Comparison of ENCODE assay signal across 13 cellular contexts in genomic region chr11:128831781-128832497, GRCh38. TPM values are rescaled to one million over a fixed set of nuclear protein-coding genes. Genes with fewer than 3 reads are reported as not detected.
A peak's percentile ranks its signal among the peaks of the same experiment; 100 is the strongest.
DNase-seq lines count a peak whose midpoint lies in the region; ATAC-seq, FAIRE-seq and TF ChIP-seq lines count a peak whose summit lies in the region.
"Had no signal": no experiment of that assay in that cellular context is flagged by ENCODE, and none has a peak within 500 bp of the region (broad histone marks: within the 10 kb centered on the region; RNA-seq: fewer than 3 reads in every experiment).

No MANE protein-coding gene starts in this region.

- WGBS in GM12878 (ENCODE audit: insufficient coverage, insufficient replicate concordance, low lambda C conversion rate, missing lambda C conversion rate) = 27% methylated on average over 6 of the region's 6 CpGs
- WGBS in heart right ventricle, 2 donors = 71 to 80% methylated on average over 6 of the region's 6 CpGs

- BruUV-seq in GM12878 (replicated peaks; lab: Mats Ljungman, UMichigan) = no TSS peak

- peak overlapping the region; percentile 41 for H3K4me2 ChIP-seq in GM12878 (ENCODE audit: control insufficient read depth, insufficient read depth)

- TF ChIP-seq RAD21 in GM12878 (IDR thresholded peaks at IDR 0.05; ENCODE audit: insufficient read depth, low read depth, low read length) = no peak

- CTCF ChIA-PET in GM12878 (lab: Yijun Ruan, JAX) = interaction anchor here (0.6 to 9.1 kb wide), 41 partner anchors 9 to 674 kb away, joined by 3 to 177 read pairs (median 8); no protein-coding TSS in a partner anchor

- H3K27me3 ChIP-seq in GM12878 (replicated peaks in 1 of 2; ENCODE audit: control insufficient read depth in 2 of 2, insufficient read depth in 2 of 2, low read length in 1 of 2) (no peaks in the 10 kb centered on the region), heart right ventricle (no peaks in the 10 kb centered on the region)
- H3K27me3 ChIP-seq: heart left ventricle had no signal

- H3K9me3 ChIP-seq in GM12878 (replicated peaks; ENCODE audit: control insufficient read depth, insufficient read depth, low read length) = no peaks in the 10 kb centered on the region
- no peaks in the 10 kb centered on the region for H3K9me3 ChIP-seq in heart right ventricle
- H3K9me3 ChIP-seq: heart left ventricle had no signal

- DNase-seq in CMK (ENCODE audit: low read depth) = peak; percentile 51
- peak; percentile 40 for DNase-seq in GM12878 (ENCODE audit: low read depth, low spot score)
- no peak for DNase-seq in occipital lobe (lab: John Stamatoyannopoulos, UW)
- no peak for DNase-seq in activated naive CD4-positive, alpha-beta T cell treated with anti-CD3 and anti-CD28 coated beads, Interleukin-2, amount 50 U/mL, for 72 hours (ENCODE audit: low spot score in 2 of 2)
- no peak for DNase-seq in heart right ventricle

- TF ChIP-seq CTCF in GM12878 (IDR thresholded peaks at IDR 0.05 in 2 of 3, conservative IDR thresholded peaks at IDR 0.05 in 1 of 3; ENCODE audit: control insufficient read depth in 2 of 3, extremely low read depth in 1 of 3, insufficient read depth in 1 of 3, low read depth in 3 of 3, low read length in 3 of 3) (no peak), heart right ventricle (IDR thresholded peaks at IDR 0.05) (no peak)

- peaks cover 0 to 10% of the 10 kb centered on the region in 2 donors for H3K36me3 Mint-ChIP-seq in activated naive CD4-positive, alpha-beta T cell treated with anti-CD3 and anti-CD28 coated beads, Interleukin-2, amount 50 U/mL, for 72 hours
- H3K36me3 Mint-ChIP-seq: type B pancreatic cell had no signal

- in situ Hi-C loops in GM12878 (cut with MboI) = loop anchor here (5.0 to 25.0 kb wide), 2 partner anchors 195 to 665 kb away; no protein-coding TSS in a partner anchor

- H3K4me1 ChIP-seq in GM12878 (ENCODE audit: control insufficient read depth, insufficient read depth, low read length) (peaks cover 27% of the 10 kb centered on the region), heart right ventricle (peaks cover 0 to 59% (median 32%) of the 10 kb centered on the region in 9 donors)

- peak overlapping the region; percentile 25 for H2AFZ ChIP-seq in GM12878 (ENCODE audit: control insufficient read depth, low read depth, low read length)

- no peak for FAIRE-seq in GM12878 (lab: Jason Lieb, UNC)
- FAIRE-seq: colon had no signal

- H4K20me1 ChIP-seq in GM12878 (ENCODE audit: control insufficient read depth, insufficient read depth) = no peaks in the 10 kb centered on the region

- peak; percentile 44 for ATAC-seq in GM21367 (IDR thresholded peaks at IDR 0.05; ENCODE audit: unreplicated experiment)
- ATAC-seq in HG03442 (IDR thresholded peaks at IDR 0.05; ENCODE audit: unreplicated experiment) = peak; percentile 66
- ATAC-seq in GM12878 = peak; percentile 44
- ATAC-seq in activated naive CD4-positive, alpha-beta T cell treated with anti-CD3 and anti-CD28 coated beads, Interleukin-2, amount 50 U/mL, for 72 hours = no peak
- ATAC-seq in HG03045 (IDR thresholded peaks at IDR 0.05; ENCODE audit: unreplicated experiment) = no peak
- no peak for ATAC-seq in heart right ventricle

- intact Hi-C loops in GM12878 (cut with micrococcal nuclease; ENCODE audit: unreplicated experiment) (loop anchor here (1.0 to 10.0 kb wide), 10 partner anchors 75 to 675 kb away; partner anchors contain the start of gene FLI1), heart right ventricle (cut with DNase I) (loop anchor here (1.0 to 10.0 kb wide), 20 partner anchors 55 to 675 kb away; partner anchors contain the start of gene FLI1 (in 1 of the 10))

- H3K36me3 ChIP-seq in GM12878 (ENCODE audit: control insufficient read depth in 2 of 2, insufficient read depth in 2 of 2, low read length in 1 of 2) (no peaks in the 10 kb centered on the region), heart right ventricle (no peaks in the 10 kb centered on the region)
- H3K36me3 ChIP-seq: heart left ventricle had no signal

- peak; percentile 73 to 80; a peak in 3 of 4 replicates for TF ChIP-seq EP300 in GM12878 (IDR thresholded peaks at IDR 0.05; ENCODE audit: borderline replicate concordance in 1 of 2, control insufficient read depth in 1 of 2, low read depth in 2 of 2, low read length in 2 of 2)

- H3K4me3 ChIP-seq in GM12878 = peak overlapping the region; percentile 28; the same call in 1 of the 2 replicates
- H3K4me3 ChIP-seq in heart right ventricle = no peak overlapping the region

- H3K9ac ChIP-seq in GM12878 (ENCODE audit: control insufficient read depth, insufficient read depth, low read length) = 0 out of 2 replicates have a peak overlapping the region, but pooled peaks have one; percentile 18

- H3K9me3 Mint-ChIP-seq in activated naive CD4-positive, alpha-beta T cell treated with anti-CD3 and anti-CD28 coated beads, Interleukin-2, amount 50 U/mL, for 72 hours = peaks cover 0 to under 1% of the 10 kb centered on the region in 2 donors
- H3K9me3 Mint-ChIP-seq: activated T-cell treated with anti-CD3 and anti-CD28 coated beads, Interleukin-2, amount 50 U/mL, for 4 hours had no signal

- RAD21 ChIA-PET in GM12878 (lab: Charles Lee; ENCODE audit: unreplicated experiment) = interaction anchor here (0.6 to 5.2 kb wide), 21 partner anchors 9 to 659 kb away, joined by 3 to 125 read pairs (median 9); no protein-coding TSS in a partner anchor

- H3K27ac Mint-ChIP-seq in activated naive CD4-positive, alpha-beta T cell treated with anti-CD3 and anti-CD28 coated beads, Interleukin-2, amount 50 U/mL, for 72 hours = peak overlapping the region in 1 of 2 donors; percentile 62
- H3K27ac Mint-ChIP-seq: type B pancreatic cell had no signal

- POLR2A ChIA-PET in GM12878 (lab: Charles Lee) = interaction anchor here (0.5 to 0.7 kb wide), 2 partner anchors 137 to 658 kb away, joined by 3 to 4 read pairs; no protein-coding TSS in a partner anchor

- SMC1A ChIA-PET in GM12878 (lab: Charles Lee; ENCODE audit: uncharacterized antibody, unreplicated experiment) = interaction anchor here (0.9 to 8.1 kb wide), 32 partner anchors 10 to 681 kb away, joined by 3 to 146 read pairs (median 6); no protein-coding TSS in a partner anchor

- H3K79me2 ChIP-seq in GM12878 (ENCODE audit: control insufficient read depth, insufficient read depth, low read length) = no peaks in the 10 kb centered on the region

- H3K27ac ChIP-seq in GM12878 (ENCODE audit: control insufficient read depth, insufficient read depth) = peak overlapping the region; percentile 41
- H3K27ac ChIP-seq in heart right ventricle = no peak overlapping the region

- no peak for TF ChIP-seq POLR2A in GM12878 (IDR thresholded peaks at IDR 0.05; ENCODE audit: low read depth, low read length)

TF ChIP-seq in GM12878, 131 proteins besides CTCF, POLR2A, EP300 and RAD21 (continues in another document):
- TF ChIP-seq TCF7 (IDR thresholded peaks at IDR 0.05; ENCODE audit: borderline replicate concordance) = peak; percentile 73; the same call in 1 of the 2 replicates

RNA-seq across cellular contexts. Expression of gene KCNJ1, which starts 35.2 kb away (rescaled TPM):
- total RNA-seq in GM12878 (2013; cell fraction: nucleolus; rRNA removed) = 0.31 and 0.42 TPM in 2 replicates
- total RNA-seq in GM12878 (2014; rRNA removed) (not detected in 2 replicates), GM12878 (2014; rRNA removed; fragmentation: Illumina TruSeq; extraction: Trizol) (not detected in 2 replicates), GM12878 (2021) (not detected in 2 replicates), occipital lobe (not detected), heart right ventricle (under 1 TPM in 3 of 10 donors, not detected in 7; 0.07 to 0.14 (median 0.13) TPM)
- polyA plus RNA-seq in GM12878 (2011; ENCODE audit: low read depth) = 0.07 TPM
- polyA plus RNA-seq in GM12878 (2011; rRNA removed) (not detected in 2 replicates), GM12878 (2014; fragmentation: Illumina TruSeq; extraction: Trizol) (not detected in 2 replicates), GM12878 (2014; fragmentation: Nextera tagmentation; extraction: Ambion mirVana) (not detected), GM12878 (2014; rRNA removed) (not detected in 2 replicates), GM12878 (2016; fragmentation: Nextera tagmentation; extraction: Ambion mirVana) (not detected), heart right ventricle (under 1 TPM; 0.01 to 0.29 TPM)
- polyA plus RNA-seq in GM12878 (2011; cell fraction: cytosol; rRNA removed) = not detected in 2 replicates
- polyA plus RNA-seq in GM12878 (2011; cell fraction: nucleus; rRNA removed) = 0.06 TPM in 1 of 2 replicates, not detected in the other
- polyA plus RNA-seq in GM12878 (2012) = 0.06 TPM in 1 of 2 replicates, not detected in the other
- not detected in 2 replicates for polyA minus RNA-seq in GM12878 (2011; rRNA and poly(A)+ RNA removed)
- polyA minus RNA-seq in GM12878 (2011; cell fraction: cytosol; rRNA and poly(A)+ RNA removed) = not detected in 2 replicates
- not detected in 2 replicates for polyA minus RNA-seq in GM12878 (2011; cell fraction: nucleus; rRNA and poly(A)+ RNA removed)
- not detected for total RNA-seq in activated naive CD4-positive, alpha-beta T cell treated with anti-CD3 and anti-CD28 coated beads, Interleukin-2, amount 50 U/mL, for 72 hours
- total RNA-seq: activated T-cell treated with anti-CD3 and anti-CD28 coated beads, Interleukin-2, amount 50 U/mL, for 4 hours; HT1080 had no signal

RNA-seq across cellular contexts. Expression of gene KCNJ5, which starts 59.2 kb away (rescaled TPM):
- total RNA-seq in GM12878 (2013; cell fraction: nucleolus; rRNA removed) = 0.23 TPM in 1 of 2 replicates, not detected in the other
- total RNA-seq in GM12878 (2014; rRNA removed) (not detected in 2 replicates), GM12878 (2014; rRNA removed; fragmentation: Illumina TruSeq; extraction: Trizol) (not detected in 2 replicates), GM12878 (2021) (not detected in 2 replicates), occipital lobe (1.6 TPM), heart right ventricle (10 to 100 TPM in 4 of 10 donors, 1 to 10 TPM in 6; 3.4 to 32.1 (median 8.9) TPM)
- polyA plus RNA-seq in GM12878 (2011; ENCODE audit: low read depth) = not detected
- polyA plus RNA-seq in GM12878 (2011; rRNA removed) (0.03 TPM in 1 of 2 replicates, not detected in the other), GM12878 (2014; fragmentation: Illumina TruSeq; extraction: Trizol) (not detected in 2 replicates), GM12878 (2014; fragmentation: Nextera tagmentation; extraction: Ambion mirVana) (not detected), GM12878 (2014; rRNA removed) (not detected in 2 replicates), GM12878 (2016; fragmentation: Nextera tagmentation; extraction: Ambion mirVana) (under 1 TPM in 1 of 2 experiments, not detected in 1; 0.03 TPM), heart right ventricle (1 to 10 TPM; 1.2 to 2.6 TPM)
- 0.01 and 0.02 TPM in 2 replicates for polyA plus RNA-seq in GM12878 (2011; cell fraction: cytosol; rRNA removed)
- 0.07 TPM in 1 of 2 replicates, not detected in the other for polyA plus RNA-seq in GM12878 (2011; cell fraction: nucleus; rRNA removed)
- not detected in 2 replicates for polyA plus RNA-seq in GM12878 (2012)
- polyA minus RNA-seq in GM12878 (2011; rRNA and poly(A)+ RNA removed) = 0.05 TPM in 1 of 2 replicates, not detected in the other
- not detected in 2 replicates for polyA minus RNA-seq in GM12878 (2011; cell fraction: cytosol; rRNA and poly(A)+ RNA removed)
- not detected in 2 replicates for polyA minus RNA-seq in GM12878 (2011; cell fraction: nucleus; rRNA and poly(A)+ RNA removed)
- total RNA-seq in activated naive CD4-positive, alpha-beta T cell treated with anti-CD3 and anti-CD28 coated beads, Interleukin-2, amount 50 U/mL, for 72 hours = not detected
- total RNA-seq: activated T-cell treated with anti-CD3 and anti-CD28 coated beads, Interleukin-2, amount 50 U/mL, for 4 hours; HT1080 had no signal

Comparison
In these comparisons a context has a peak if more than half of its experiments do, and no peak if none do; other contexts are left out.
1. DNase-seq: peak in CMK (single experiment) and GM12878 (single experiment); none in occipital lobe (single experiment), activated naive CD4-positive, alpha-beta T cell treated with anti-CD3 and anti-CD28 coated beads, Interleukin-2, amount 50 U/mL, for 72 hours (0 of 2) and heart right ventricle (0 of 2).
2. ATAC-seq: peak in GM21367 (single experiment), HG03442 (single experiment) and GM12878 (single experiment); none in activated naive CD4-positive, alpha-beta T cell treated with anti-CD3 and anti-CD28 coated beads, Interleukin-2, amount 50 U/mL, for 72 hours (0 of 2), HG03045 (single experiment) and heart right ventricle (0 of 8).